8 cellular contexts compared by ENCODE assay signal in the genomic region with DNA sequence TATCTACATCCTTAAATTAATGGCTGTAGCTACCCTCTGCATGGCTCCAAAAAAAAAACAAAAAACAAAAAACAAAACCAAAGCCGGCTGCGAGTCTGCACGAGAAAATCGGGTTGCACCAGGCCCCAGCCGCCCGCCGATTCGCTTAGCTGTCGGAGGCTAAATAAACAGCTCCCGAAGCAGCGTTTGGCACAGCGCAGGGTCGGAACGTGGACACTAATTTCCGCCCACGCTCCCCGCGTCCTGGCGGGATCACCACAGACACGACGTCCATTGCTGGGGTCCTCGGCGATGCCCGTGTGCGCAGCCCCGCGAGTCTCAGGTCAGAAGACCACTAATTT. TPM values are rescaled to one million over a fixed set of nuclear protein-coding genes. Genes with fewer than 3 reads are reported as not detected.
DNase-seq lines count a peak whose midpoint lies in the region; ATAC-seq and TF ChIP-seq lines count a peak whose summit lies in the region.

No MANE protein-coding gene starts in this region.

- intact Hi-C loops in PC-3 (cut with micrococcal nuclease) = loop anchor here (5.0 kb wide), 2 partner anchors 52 to 102 kb away; no protein-coding TSS in a partner anchor
- intact Hi-C loops in Right ventricle myocardium superior (cut with DNase I) = loop anchor here (10.0 kb wide), 1 partner anchor 105 kb away; no protein-coding TSS in a partner anchor
- intact Hi-C loops in prostate gland (cut with DNase I) = loop anchor here (5.0 kb wide), 1 partner anchor 92 kb away; no protein-coding TSS in a partner anchor

- TF ChIP-seq POLR2A in prostate gland (IDR thresholded peaks at IDR 0.05) = no peak

- no TSS peak for BruUV-seq in PC-3 (replicated peaks; lab: Mats Ljungman, UMichigan)

- H3K27me3 ChIP-seq in PC-3 (ENCODE audit: low read length) (no peaks in the 10 kb centered on the region), prostate gland (replicated peaks; ENCODE audit: insufficient read depth) (no peaks in the 10 kb centered on the region)

- TF ChIP-seq CTCF in PC-3 (conservative IDR thresholded peaks at IDR 0.05; ENCODE audit: low read depth, low read length) (no peak), prostate gland (IDR thresholded peaks at IDR 0.05) (no peak)

- no peaks in the 10 kb centered on the region for H3K9me2 ChIP-seq in PC-3 (replicated peaks; ENCODE audit: low read length)

- ATAC-seq in GM18498 (IDR thresholded peaks at IDR 0.05; ENCODE audit: unreplicated experiment) = peak; percentile 13
- peak; percentile 8 for ATAC-seq in HG03097 (IDR thresholded peaks at IDR 0.05; ENCODE audit: low FRiP score, unreplicated experiment)
- peak; percentile 17 for ATAC-seq in PC-3
- peak; percentile 49 for ATAC-seq in Right ventricle myocardium superior (ENCODE audit: poor library complexity)

- 0% methylated on average over 25 of the region's 27 CpGs for WGBS in prostate gland

- H3K4me1 ChIP-seq in PC-3 (ENCODE audit: insufficient read depth, low read length) = peaks cover 36% of the 10 kb centered on the region
- H3K4me1 ChIP-seq in prostate gland (replicated peaks) = peaks cover 10% of the 10 kb centered on the region

- H3F3A ChIP-seq in PC-3 (ENCODE audit: low read length, unreplicated experiment) = no peaks in the 10 kb centered on the region

- H3K9me3 ChIP-seq in PC-3 (ENCODE audit: low read length) (no peaks in the 10 kb centered on the region), prostate gland (no peaks in the 10 kb centered on the region)

- DNase-seq in PC-3 (peak; percentile 41), Right ventricle myocardium superior (peak; percentile 82), prostate gland (ENCODE audit: low spot score) (peak; percentile 56), GM03348 (ENCODE audit: low spot score) (no peak), cortex of kidney (lab: John Stamatoyannopoulos, UW) (no peak)
- peak; percentile 57 for DNase-seq in activated naive CD4-positive, alpha-beta T cell treated with anti-CD3 and anti-CD28 coated beads, Interleukin-2, amount 50 U/mL, for 16 hours

- POLR2A ChIA-PET in PC-3 (lab: Charles Lee; ENCODE audit: unreplicated experiment) = no interaction called here

- H3K4me3 ChIP-seq in PC-3 (ENCODE audit: low read length) (peak overlapping the region; percentile 69), prostate gland (peak overlapping the region; percentile 97 to 98)

- H3K4me2 ChIP-seq in PC-3 (ENCODE audit: low read length) = peak overlapping the region; percentile 99

- H3K79me2 ChIP-seq in PC-3 (ENCODE audit: low read length) = peaks cover 34% of the 10 kb centered on the region

- H3K9ac ChIP-seq in PC-3 (ENCODE audit: low read length) = peak overlapping the region; percentile 89

- CTCF ChIA-PET in PC-3 (lab: Charles Lee) = no interaction called here

- H2AFZ ChIP-seq in PC-3 (ENCODE audit: low read length) = peak overlapping the region; percentile 97

- H4K20me1 ChIP-seq in PC-3 (ENCODE audit: low read length) = 0 out of 2 replicates have a peak, but pooled peaks cover 4% of the 10 kb centered on the region

- H3K27ac ChIP-seq in PC-3 (ENCODE audit: low read length) = peak overlapping the region; percentile 79
- peak overlapping the region; percentile 98 to 99 for H3K27ac ChIP-seq in prostate gland

- no peaks in the 10 kb centered on the region for H3K36me3 ChIP-seq in PC-3 (ENCODE audit: low read depth, low read length)
- no peaks in the 10 kb centered on the region for H3K36me3 ChIP-seq in prostate gland

RNA-seq across cellular contexts. Expression of gene ERC1, which starts 0.7 kb away (rescaled TPM):
- 12.3 and 16.0 TPM in 2 replicates for total RNA-seq in PC-3 (2014; rRNA removed)
- total RNA-seq in Right ventricle myocardium superior = 46.6 TPM
- total RNA-seq in prostate gland = 10 to 100 TPM; 18.9 to 72.9 TPM

RNA-seq across cellular contexts. Expression of gene RAD52, which starts 40.8 kb away (rescaled TPM):
- total RNA-seq in PC-3 (2014; rRNA removed) = 17.4 and 19.3 TPM in 2 replicates
- total RNA-seq in Right ventricle myocardium superior = 6.5 TPM
- 10 to 100 TPM; 16.7 to 30.5 TPM for total RNA-seq in prostate gland

Comparison
In these comparisons a context has a peak if more than half of its experiments do, and no peak if none do; other contexts are left out.
1. DNase-seq: peak in PC-3 (single experiment), activated naive CD4-positive, alpha-beta T cell treated with anti-CD3 and anti-CD28 coated beads, Interleukin-2, amount 50 U/mL, for 16 hours (single experiment), Right ventricle myocardium superior (single experiment) and prostate gland (single experiment); none in GM03348 (single experiment) and cortex of kidney (single experiment).
2. Peak in every context shown above with its lines, with median percentiles within 50 percentile points of each other: ATAC-seq.